In the genomic region with DNA sequence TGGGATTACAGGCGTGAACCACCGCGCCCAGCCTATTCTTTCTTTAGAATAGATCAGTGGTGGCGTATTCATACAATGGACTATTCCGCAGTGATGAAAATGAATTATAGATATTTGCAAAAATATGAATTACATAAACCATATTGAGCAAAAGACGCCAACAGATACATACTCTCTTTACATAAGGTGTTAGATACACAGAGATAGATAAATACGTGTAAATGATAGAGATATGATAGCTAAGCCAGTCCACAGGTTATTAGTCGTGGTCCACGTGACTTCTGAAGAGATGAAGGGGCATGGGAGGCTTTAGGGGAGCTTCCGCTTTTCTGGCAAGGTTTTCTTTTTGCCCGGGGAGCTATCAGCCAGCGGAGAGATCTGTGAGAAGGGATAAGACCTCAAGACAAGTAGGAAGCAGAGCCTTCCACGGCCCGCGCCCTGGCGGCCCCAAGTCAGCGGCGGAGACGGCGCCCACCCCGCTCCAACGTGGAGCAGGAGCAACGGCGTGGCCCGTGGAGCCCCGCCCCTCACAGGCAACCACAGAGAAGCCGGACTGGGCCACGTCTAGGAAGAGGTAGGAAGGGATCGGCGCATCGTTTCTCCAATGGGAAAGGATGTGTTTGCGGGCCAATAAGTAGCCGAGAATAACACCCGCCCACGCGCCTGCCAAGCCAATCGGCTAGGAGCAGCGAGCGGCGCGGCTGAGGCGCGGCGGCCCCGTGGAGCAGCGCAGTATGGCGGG, we compare ENCODE assay signal across 1 cellular context.
TF ChIP-seq lines count a peak whose summit lies in the region.

A gene (plus strand): TSS at position 704 of the 742 bp plus-strand sequence. CDS start 31 bp downstream, at position 735.

TF ChIP-seq in K562, 482 proteins besides CTCF, POLR2A, EP300 and RAD21 (continued from another document and continues in another):
- TF ChIP-seq GABPB2 (CRISPR knock-in tag; conservative IDR thresholded peaks at IDR 0.05) (no peak), BRD4 (IDR thresholded peaks at IDR 0.05) (no peak; the same call in 1 of the 2 replicates), ZNF124 (CRISPR knock-in tag; IDR thresholded peaks at IDR 0.05) (no peak), ZNF347 (CRISPR knock-in tag; IDR thresholded peaks at IDR 0.05; ENCODE audit: low read depth) (no peak), ETV5 (CRISPR knock-in tag; IDR thresholded peaks at IDR 0.05; ENCODE audit: low read depth) (peak; percentile 41; the same call in 1 of the 2 replicates), PHTF2 (CRISPR knock-in tag; IDR thresholded peaks at IDR 0.05) (no peak), NR4A1 (CRISPR knock-in tag; IDR thresholded peaks at IDR 0.05) (no peak), NR4A1 (tag; IDR thresholded peaks at IDR 0.05) (no peak), SMARCB1 (IDR thresholded peaks at IDR 0.05; ENCODE audit: insufficient read length, low read depth) (no peak), PTTG1 (tag; IDR thresholded peaks at IDR 0.05; ENCODE audit: low read depth) (no peak), ZEB2 (IDR thresholded peaks at IDR 0.05) (peak; percentile 77; the same call in 1 of the 2 replicates), TAF7 (tag; IDR thresholded peaks at IDR 0.05) (no peak), LARP7 (IDR thresholded peaks at IDR 0.05) (no peak), CBX5 (IDR thresholded peaks at IDR 0.05; ENCODE audit: borderline replicate concordance, low read depth) (no peak), CREB1 (IDR thresholded peaks at IDR 0.05) (peak; percentile 12; the same call in 1 of the 2 replicates), CREB1 (CRISPR knock-in tag; IDR thresholded peaks at IDR 0.05) (peak; percentile 64; the same call in 1 of the 2 replicates), ZFPM2 (CRISPR knock-in tag; IDR thresholded peaks at IDR 0.05) (no peak), NCOA1 (IDR thresholded peaks at IDR 0.05; ENCODE audit: low read depth) (no peak), TSC22D4 (tag; IDR thresholded peaks at IDR 0.05) (no peak), ZNF3 (CRISPR knock-in tag; IDR thresholded peaks at IDR 0.05) (no peak), HNRNPK (IDR thresholded peaks at IDR 0.05; ENCODE audit: low read depth, low read length, poor library complexity, severe bottlenecking) (no peak), NUFIP1 (IDR thresholded peaks at IDR 0.05; ENCODE audit: partially characterized antibody) (no peak), ZZZ3 (IDR thresholded peaks at IDR 0.05) (no peak)
- TF ChIP-seq, protein P1, sequence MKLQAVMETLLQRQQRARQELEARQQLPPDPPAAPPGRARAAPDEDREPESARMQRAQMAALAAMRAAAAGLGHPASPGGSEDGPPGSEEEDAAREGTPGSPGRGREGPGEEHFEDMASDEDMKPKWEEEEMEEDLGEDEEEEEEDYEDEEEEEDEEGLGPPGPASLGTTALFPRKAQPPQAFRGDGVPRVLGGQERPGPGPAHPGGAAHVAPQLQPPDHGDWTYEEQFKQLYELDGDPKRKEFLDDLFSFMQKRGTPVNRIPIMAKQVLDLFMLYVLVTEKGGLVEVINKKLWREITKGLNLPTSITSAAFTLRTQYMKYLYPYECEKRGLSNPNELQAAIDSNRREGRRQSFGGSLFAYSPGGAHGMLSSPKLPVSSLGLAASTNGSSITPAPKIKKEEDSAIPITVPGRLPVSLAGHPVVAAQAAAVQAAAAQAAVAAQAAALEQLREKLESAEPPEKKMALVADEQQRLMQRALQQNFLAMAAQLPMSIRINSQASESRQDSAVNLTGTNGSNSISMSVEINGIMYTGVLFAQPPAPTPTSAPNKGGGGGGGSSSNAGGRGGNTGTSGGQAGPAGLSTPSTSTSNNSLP (IDR thresholded peaks at IDR 0.05; ENCODE audit: borderline replicate concordance, low read depth, low read length): no peak
- TF ChIP-seq, protein P2, sequence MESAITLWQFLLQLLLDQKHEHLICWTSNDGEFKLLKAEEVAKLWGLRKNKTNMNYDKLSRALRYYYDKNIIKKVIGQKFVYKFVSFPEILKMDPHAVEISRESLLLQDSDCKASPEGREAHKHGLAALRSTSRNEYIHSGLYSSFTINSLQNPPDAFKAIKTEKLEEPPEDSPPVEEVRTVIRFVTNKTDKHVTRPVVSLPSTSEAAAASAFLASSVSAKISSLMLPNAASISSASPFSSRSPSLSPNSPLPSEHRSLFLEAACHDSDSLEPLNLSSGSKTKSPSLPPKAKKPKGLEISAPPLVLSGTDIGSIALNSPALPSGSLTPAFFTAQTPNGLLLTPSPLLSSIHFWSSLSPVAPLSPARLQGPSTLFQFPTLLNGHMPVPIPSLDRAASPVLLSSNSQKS (CRISPR knock-in tag; IDR thresholded peaks at IDR 0.05): no peak
- TF ChIP-seq, protein P3, sequence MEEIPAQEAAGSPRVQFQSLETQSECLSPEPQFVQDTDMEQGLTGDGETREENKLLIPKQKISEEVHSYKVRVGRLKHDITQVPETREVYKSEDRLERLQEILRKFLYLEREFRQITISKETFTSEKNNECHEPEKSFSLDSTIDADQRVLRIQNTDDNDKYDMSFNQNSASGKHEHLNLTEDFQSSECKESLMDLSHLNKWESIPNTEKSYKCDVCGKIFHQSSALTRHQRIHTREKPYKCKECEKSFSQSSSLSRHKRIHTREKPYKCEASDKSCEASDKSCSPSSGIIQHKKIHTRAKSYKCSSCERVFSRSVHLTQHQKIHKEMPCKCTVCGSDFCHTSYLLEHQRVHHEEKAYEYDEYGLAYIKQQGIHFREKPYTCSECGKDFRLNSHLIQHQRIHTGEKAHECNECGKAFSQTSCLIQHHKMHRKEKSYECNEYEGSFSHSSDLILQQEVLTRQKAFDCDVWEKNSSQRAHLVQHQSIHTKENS (CRISPR knock-in tag; IDR thresholded peaks at IDR 0.05): no peak
- TF ChIP-seq, protein P4, sequence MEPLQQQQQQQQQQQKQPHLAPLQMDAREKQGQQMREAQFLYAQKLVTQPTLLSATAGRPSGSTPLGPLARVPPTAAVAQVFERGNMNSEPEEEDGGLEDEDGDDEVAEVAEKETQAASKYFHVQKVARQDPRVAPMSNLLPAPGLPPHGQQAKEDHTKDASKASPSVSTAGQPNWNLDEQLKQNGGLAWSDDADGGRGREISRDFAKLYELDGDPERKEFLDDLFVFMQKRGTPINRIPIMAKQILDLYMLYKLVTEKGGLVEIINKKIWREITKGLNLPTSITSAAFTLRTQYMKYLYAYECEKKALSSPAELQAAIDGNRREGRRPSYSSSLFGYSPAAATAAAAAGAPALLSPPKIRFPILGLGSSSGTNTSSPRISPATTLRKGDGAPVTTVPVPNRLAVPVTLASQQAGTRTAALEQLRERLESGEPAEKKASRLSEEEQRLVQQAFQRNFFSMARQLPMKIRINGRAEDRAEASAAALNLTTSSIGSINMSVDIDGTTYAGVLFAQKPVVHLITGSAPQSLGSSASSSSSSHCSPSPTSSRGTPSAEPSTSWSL (CRISPR knock-in tag; IDR thresholded peaks at IDR 0.05; ENCODE audit: borderline replicate concordance): no peak
- TF ChIP-seq, protein P5, sequence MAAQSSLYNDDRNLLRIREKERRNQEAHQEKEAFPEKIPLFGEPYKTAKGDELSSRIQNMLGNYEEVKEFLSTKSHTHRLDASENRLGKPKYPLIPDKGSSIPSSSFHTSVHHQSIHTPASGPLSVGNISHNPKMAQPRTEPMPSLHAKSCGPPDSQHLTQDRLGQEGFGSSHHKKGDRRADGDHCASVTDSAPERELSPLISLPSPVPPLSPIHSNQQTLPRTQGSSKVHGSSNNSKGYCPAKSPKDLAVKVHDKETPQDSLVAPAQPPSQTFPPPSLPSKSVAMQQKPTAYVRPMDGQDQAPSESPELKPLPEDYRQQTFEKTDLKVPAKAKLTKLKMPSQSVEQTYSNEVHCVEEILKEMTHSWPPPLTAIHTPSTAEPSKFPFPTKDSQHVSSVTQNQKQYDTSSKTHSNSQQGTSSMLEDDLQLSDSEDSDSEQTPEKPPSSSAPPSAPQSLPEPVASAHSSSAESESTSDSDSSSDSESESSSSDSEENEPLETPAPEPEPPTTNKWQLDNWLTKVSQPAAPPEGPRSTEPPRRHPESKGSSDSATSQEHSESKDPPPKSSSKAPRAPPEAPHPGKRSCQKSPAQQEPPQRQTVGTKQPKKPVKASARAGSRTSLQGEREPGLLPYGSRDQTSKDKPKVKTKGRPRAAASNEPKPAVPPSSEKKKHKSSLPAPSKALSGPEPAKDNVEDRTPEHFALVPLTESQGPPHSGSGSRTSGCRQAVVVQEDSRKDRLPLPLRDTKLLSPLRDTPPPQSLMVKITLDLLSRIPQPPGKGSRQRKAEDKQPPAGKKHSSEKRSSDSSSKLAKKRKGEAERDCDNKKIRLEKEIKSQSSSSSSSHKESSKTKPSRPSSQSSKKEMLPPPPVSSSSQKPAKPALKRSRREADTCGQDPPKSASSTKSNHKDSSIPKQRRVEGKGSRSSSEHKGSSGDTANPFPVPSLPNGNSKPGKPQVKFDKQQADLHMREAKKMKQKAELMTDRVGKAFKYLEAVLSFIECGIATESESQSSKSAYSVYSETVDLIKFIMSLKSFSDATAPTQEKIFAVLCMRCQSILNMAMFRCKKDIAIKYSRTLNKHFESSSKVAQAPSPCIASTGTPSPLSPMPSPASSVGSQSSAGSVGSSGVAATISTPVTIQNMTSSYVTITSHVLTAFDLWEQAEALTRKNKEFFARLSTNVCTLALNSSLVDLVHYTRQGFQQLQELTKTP (IDR thresholded peaks at IDR 0.05; ENCODE audit: low read depth in 1 of 2, partially characterized antibody in 2 of 2): no peak
- TF ChIP-seq, protein P6, sequence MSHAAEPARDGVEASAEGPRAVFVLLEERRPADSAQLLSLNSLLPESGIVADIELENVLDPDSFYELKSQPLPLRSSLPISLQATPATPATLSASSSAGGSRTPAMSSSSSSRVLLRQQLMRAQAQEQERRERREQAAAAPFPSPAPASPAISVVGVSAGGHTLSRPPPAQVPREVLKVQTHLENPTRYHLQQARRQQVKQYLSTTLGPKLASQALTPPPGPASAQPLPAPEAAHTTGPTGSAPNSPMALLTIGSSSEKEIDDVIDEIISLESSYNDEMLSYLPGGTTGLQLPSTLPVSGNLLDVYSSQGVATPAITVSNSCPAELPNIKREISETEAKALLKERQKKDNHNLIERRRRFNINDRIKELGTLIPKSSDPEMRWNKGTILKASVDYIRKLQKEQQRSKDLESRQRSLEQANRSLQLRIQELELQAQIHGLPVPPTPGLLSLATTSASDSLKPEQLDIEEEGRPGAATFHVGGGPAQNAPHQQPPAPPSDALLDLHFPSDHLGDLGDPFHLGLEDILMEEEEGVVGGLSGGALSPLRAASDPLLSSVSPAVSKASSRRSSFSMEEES (CRISPR knock-in tag; IDR thresholded peaks at IDR 0.05): peak; percentile 71
- TF ChIP-seq, protein P7, sequence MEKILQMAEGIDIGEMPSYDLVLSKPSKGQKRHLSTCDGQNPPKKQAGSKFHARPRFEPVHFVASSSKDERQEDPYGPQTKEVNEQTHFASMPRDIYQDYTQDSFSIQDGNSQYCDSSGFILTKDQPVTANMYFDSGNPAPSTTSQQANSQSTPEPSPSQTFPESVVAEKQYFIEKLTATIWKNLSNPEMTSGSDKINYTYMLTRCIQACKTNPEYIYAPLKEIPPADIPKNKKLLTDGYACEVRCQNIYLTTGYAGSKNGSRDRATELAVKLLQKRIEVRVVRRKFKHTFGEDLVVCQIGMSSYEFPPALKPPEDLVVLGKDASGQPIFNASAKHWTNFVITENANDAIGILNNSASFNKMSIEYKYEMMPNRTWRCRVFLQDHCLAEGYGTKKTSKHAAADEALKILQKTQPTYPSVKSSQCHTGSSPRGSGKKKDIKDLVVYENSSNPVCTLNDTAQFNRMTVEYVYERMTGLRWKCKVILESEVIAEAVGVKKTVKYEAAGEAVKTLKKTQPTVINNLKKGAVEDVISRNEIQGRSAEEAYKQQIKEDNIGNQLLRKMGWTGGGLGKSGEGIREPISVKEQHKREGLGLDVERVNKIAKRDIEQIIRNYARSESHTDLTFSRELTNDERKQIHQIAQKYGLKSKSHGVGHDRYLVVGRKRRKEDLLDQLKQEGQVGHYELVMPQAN (IDR thresholded peaks at IDR 0.05; ENCODE audit: borderline replicate concordance): peak; percentile 90
- TF ChIP-seq, protein P8, sequence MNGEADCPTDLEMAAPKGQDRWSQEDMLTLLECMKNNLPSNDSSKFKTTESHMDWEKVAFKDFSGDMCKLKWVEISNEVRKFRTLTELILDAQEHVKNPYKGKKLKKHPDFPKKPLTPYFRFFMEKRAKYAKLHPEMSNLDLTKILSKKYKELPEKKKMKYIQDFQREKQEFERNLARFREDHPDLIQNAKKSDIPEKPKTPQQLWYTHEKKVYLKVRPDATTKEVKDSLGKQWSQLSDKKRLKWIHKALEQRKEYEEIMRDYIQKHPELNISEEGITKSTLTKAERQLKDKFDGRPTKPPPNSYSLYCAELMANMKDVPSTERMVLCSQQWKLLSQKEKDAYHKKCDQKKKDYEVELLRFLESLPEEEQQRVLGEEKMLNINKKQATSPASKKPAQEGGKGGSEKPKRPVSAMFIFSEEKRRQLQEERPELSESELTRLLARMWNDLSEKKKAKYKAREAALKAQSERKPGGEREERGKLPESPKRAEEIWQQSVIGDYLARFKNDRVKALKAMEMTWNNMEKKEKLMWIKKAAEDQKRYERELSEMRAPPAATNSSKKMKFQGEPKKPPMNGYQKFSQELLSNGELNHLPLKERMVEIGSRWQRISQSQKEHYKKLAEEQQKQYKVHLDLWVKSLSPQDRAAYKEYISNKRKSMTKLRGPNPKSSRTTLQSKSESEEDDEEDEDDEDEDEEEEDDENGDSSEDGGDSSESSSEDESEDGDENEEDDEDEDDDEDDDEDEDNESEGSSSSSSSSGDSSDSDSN (IDR thresholded peaks at IDR 0.05; ENCODE audit: borderline replicate concordance in 1 of 2, low read depth in 2 of 2, low read length in 2 of 2): peak in 1 of 2 experiments; percentile 55; a peak in 1 of 4 replicates
- TF ChIP-seq, protein P9, sequence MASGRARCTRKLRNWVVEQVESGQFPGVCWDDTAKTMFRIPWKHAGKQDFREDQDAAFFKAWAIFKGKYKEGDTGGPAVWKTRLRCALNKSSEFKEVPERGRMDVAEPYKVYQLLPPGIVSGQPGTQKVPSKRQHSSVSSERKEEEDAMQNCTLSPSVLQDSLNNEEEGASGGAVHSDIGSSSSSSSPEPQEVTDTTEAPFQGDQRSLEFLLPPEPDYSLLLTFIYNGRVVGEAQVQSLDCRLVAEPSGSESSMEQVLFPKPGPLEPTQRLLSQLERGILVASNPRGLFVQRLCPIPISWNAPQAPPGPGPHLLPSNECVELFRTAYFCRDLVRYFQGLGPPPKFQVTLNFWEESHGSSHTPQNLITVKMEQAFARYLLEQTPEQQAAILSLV (tag; IDR thresholded peaks at IDR 0.05): no peak
- TF ChIP-seq, protein P10, sequence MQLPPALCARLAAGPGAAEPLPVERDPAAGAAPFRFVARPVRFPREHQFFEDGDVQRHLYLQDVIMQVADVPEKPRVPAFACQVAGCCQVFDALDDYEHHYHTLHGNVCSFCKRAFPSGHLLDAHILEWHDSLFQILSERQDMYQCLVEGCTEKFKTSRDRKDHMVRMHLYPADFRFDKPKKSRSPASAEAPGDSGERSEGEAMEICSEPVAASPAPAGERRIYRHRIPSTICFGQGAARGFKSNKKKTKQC (CRISPR knock-in tag; IDR thresholded peaks at IDR 0.05): no peak
